ENCODE assay signal across 27 cellular contexts in the genomic region with DNA sequence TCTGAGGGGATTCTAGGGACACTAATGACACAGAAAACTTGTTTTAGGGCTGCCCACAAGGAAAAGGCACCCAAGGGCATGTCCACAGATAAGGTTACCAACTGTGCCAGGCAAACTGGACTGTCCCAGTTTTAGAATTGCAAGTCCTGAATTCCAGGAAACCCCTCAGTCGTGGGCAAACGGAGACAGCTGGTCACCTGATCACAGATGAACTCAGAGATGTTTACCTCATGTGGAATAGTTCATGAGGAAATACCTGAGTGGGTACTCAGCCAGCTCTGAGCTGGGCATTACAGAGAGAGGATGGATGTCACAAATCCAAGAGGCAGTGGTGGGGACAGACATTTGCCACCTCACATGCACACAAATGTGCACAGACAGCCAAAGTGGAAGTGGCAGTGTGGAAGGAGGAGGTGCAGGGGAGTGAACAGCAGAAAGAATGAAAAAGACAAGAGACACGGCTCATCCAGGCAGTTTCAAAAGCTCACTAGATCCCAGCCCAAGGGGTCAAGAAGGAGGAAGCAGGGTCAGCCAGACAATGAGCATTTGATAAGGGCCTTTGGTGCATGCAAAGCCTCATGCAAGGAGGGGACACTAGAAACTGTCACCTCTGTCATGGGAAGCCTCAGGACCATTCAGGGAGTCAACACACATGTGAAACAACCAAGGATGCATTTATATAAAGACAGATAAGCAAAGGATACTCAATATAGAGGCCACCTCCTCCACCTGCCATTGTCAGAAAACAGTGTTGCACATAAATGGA. TPM values are rescaled to one million over a fixed set of nuclear protein-coding genes. Genes with fewer than 3 reads are reported as not detected.
A peak's percentile ranks its signal among the peaks of the same experiment; 100 is the strongest.
DNase-seq lines count a peak whose midpoint lies in the region; ATAC-seq and TF ChIP-seq lines count a peak whose summit lies in the region.
"Had no signal": no experiment of that assay in that cellular context is flagged by ENCODE, and none has a peak within 500 bp of the region (broad histone marks: within the 10 kb centered on the region; RNA-seq: fewer than 3 reads in every experiment).

No MANE protein-coding gene starts in this region.

- H3K27me3 ChIP-seq in body of pancreas, result no peaks in the 10 kb centered on the region
- H3K27me3 ChIP-seq in uterus, result no peaks in the 10 kb centered on the region
- H3K27me3 ChIP-seq: SJCRH30 had no signal

- POLR2A ChIA-PET in HEK293 (lab: Yijun Ruan, JAX), result no interaction called here

- H3K4me3 ChIP-seq in HEK293 (ENCODE audit: low read depth, low read length), result no peak overlapping the region
- H3K4me3 ChIP-seq in body of pancreas, result no peak overlapping the region
- no peak overlapping the region for H3K4me3 ChIP-seq in uterus
- H3K4me3 ChIP-seq: dorsolateral prefrontal cortex, SJCRH30 had no signal

- H3K9me3 ChIP-seq in HEK293 (ENCODE audit: control insufficient read depth, insufficient read depth, low read depth, low read length) (no peaks in the 10 kb centered on the region), T-helper 17 cell (ENCODE audit: control insufficient read depth, low read length, poor library complexity, severe bottlenecking) (no peaks in the 10 kb centered on the region), body of pancreas (no peaks in the 10 kb centered on the region), uterus (no peaks in the 10 kb centered on the region)
- H3K9me3 ChIP-seq: SJCRH30 had no signal

- ATAC-seq in T-helper 17 cell (no peak), body of pancreas (no peak)
- ATAC-seq: HCT116 had no signal

- H3K4me1 ChIP-seq in HEK293 (ENCODE audit: control insufficient read depth, insufficient read depth, low read length) (no peaks in the 10 kb centered on the region), body of pancreas (peaks cover 24% of the 10 kb centered on the region), uterus (peaks cover 0 to 3% of the 10 kb centered on the region in 2 donors)

- no peak for TF ChIP-seq CTCF in 22Rv1 (IDR thresholded peaks at IDR 0.05)
- no peak for TF ChIP-seq CTCF in HEK293 (tag by site-specific recombination; IDR thresholded peaks at IDR 0.05)
- TF ChIP-seq CTCF in body of pancreas (IDR thresholded peaks at IDR 0.05), result no peak
- no peak for TF ChIP-seq CTCF in uterus (IDR thresholded peaks at IDR 0.05)

- H3K27ac Mint-ChIP-seq in T-helper 17 cell, result peak overlapping the region; percentile 45
- H3K27ac Mint-ChIP-seq: activated CD4-positive, alpha-beta T cell treated with anti-CD3 and anti-CD28 coated beads, Interleukin-2, amount 10 ng/mL, durations not matched to agents 7 days and 5 days; activated naive CD4-positive, alpha-beta T cell treated with anti-CD3 and anti-CD28 coated beads, Interleukin-2, amount 10 ng/mL, durations not matched to agents 7 days and 5 days; activated T-helper 1 cell treated with anti-CD3 and anti-CD28 coated beads, Interleukin-12 subunit alpha, Interleukin-12 subunit beta, Interleukin-2, Interleukin-4 antibody, amounts not matched to agents 30 ng/mL and 10 ng/mL and 1 ng/mL, durations not matched to agents 14 hours and 24 hours and 36 hours; CD14-positive monocyte had no signal

- no peak overlapping the region for H3K4me3 Mint-ChIP-seq in T-helper 17 cell
- H3K4me3 Mint-ChIP-seq: activated CD4-positive, alpha-beta T cell treated with anti-CD3 and anti-CD28 coated beads, Interleukin-2, amount 10 ng/mL, durations not matched to agents 7 days and 5 days; activated naive CD4-positive, alpha-beta T cell treated with anti-CD3 and anti-CD28 coated beads, Interleukin-2, amount 10 ng/mL, durations not matched to agents 7 days and 5 days; activated T-helper 1 cell treated with anti-CD3 and anti-CD28 coated beads, Interleukin-12 subunit alpha, Interleukin-12 subunit beta, Interleukin-2, Interleukin-4 antibody, amounts not matched to agents 30 ng/mL and 10 ng/mL and 1 ng/mL, durations not matched to agents 14 hours and 24 hours and 36 hours; central memory CD8-positive, alpha-beta T cell had no signal

- DNase-seq in T-helper 17 cell, result no peak
- peak; percentile 25 for DNase-seq in foreskin melanocyte
- no peak for DNase-seq in cardiac septum (ENCODE audit: low spot score)
- DNase-seq in NCI-H2171 treated with DMSO at 0.1 percent for 48 hours (lab: John Stamatoyannopoulos, UW), result no peak
- no peak for DNase-seq in body of pancreas
- DNase-seq in uterus, result no peak
- DNase-seq: ACHN; activated naive CD4-positive, alpha-beta T cell treated with anti-CD3 and anti-CD28 coated beads, Interleukin-2, amount 10 ng/mL, durations not matched to agents 7 days and 5 days; DMS 273 treated with DMSO at 0.1 percent for 48 hours; left cardiac atrium; NCI-H1436 treated with DMSO at 0.1 percent for 48 hours; NCI-H510A; nucleus accumbens; SJCRH30 had no signal

- CTCF ChIA-PET in HEK293 (lab: Yijun Ruan, JAX), result interaction anchor here (0.5 to 14.1 kb wide), 20 partner anchors 8 to 764 kb away, joined by 3 to 299 read pairs (median 7); partner anchors contain the start of genes HOXB13, PRAC1 and PRAC2

- H3K27ac ChIP-seq in 22Rv1, result peak overlapping the region; percentile 40; the same call in 1 of the 2 replicates
- no peak overlapping the region for H3K27ac ChIP-seq in HEK293 (ENCODE audit: extremely low read depth, low read depth, low read length)
- no peak overlapping the region for H3K27ac ChIP-seq in body of pancreas
- H3K27ac ChIP-seq in uterus, result no peak overlapping the region
- H3K27ac ChIP-seq: dorsolateral prefrontal cortex, HL-60, SJCRH30 had no signal

- peaks cover 3% of the 10 kb centered on the region for H3K36me3 Mint-ChIP-seq in T-helper 17 cell (ENCODE audit: low read depth)
- H3K36me3 Mint-ChIP-seq: activated naive CD4-positive, alpha-beta T cell treated with anti-CD3 and anti-CD28 coated beads, Interleukin-2, amount 10 ng/mL, durations not matched to agents 7 days and 5 days; CD14-positive monocyte had no signal

- H3K27me3 Mint-ChIP-seq in T-helper 17 cell, result peaks cover 89% of the 10 kb centered on the region

- WGBS in body of pancreas, 2 donors, result 20% methylated on average over 3 of the region's 3 CpGs

- intact Hi-C loops in cardiac septum (cut with DNase I) (loop anchor here (5.0 kb wide), 1 partner anchor 120 kb away; no protein-coding TSS in a partner anchor), body of pancreas (cut with DNase I) (no loop called here), uterus (cut with DNase I; ENCODE audit: low total_unique reads) (no loop called here)

- TF ChIP-seq POLR2A in body of pancreas (IDR thresholded peaks at IDR 0.05) (no peak), uterus (IDR thresholded peaks at IDR 0.05) (no peak)

- H3K4me1 Mint-ChIP-seq in T-helper 17 cell, result no peaks in the 10 kb centered on the region

- H3K36me3 ChIP-seq in HEK293 (ENCODE audit: control insufficient read depth in 2 of 2, insufficient read depth in 1 of 2, low read length in 2 of 2), result no peaks in the 10 kb centered on the region
- H3K36me3 ChIP-seq in body of pancreas (replicated peaks in 1 of 2; ENCODE audit: insufficient read depth in 1 of 2, low read depth in 2 of 2), result no peaks in the 10 kb centered on the region
- H3K36me3 ChIP-seq in uterus, result no peaks in the 10 kb centered on the region
- H3K36me3 ChIP-seq: SJCRH30 had no signal

TF ChIP-seq in HEK293, 187 proteins besides CTCF, POLR2A, EP300 and RAD21 (continues in another document):
- TF ChIP-seq PATZ1 (tag by site-specific recombination; IDR thresholded peaks at IDR 0.05) (no peak), PBX3 (CRISPR knock-in tag; IDR thresholded peaks at IDR 0.05) (no peak), ZNF561 (tag by site-specific recombination; IDR thresholded peaks at IDR 0.05; ENCODE audit: borderline replicate concordance) (no peak), ZNF692 (tag by site-specific recombination; IDR thresholded peaks at IDR 0.05) (no peak)

RNA-seq across cellular contexts. Expression of gene TTLL6, which starts 24.8 kb away (rescaled TPM):
- total RNA-seq in T-helper 17 cell, result not detected
- total RNA-seq in cardiac septum, result not detected
- under 1 TPM in 1 of 2 donors, not detected in 1; 0.26 TPM for total RNA-seq in body of pancreas
- total RNA-seq in uterus, result under 1 TPM in 2 of 4 donors, not detected in 2; 0.41 to 0.91 TPM
- total RNA-seq: activated CD4-positive, alpha-beta T cell treated with anti-CD3 and anti-CD28 coated beads, Interleukin-2, amount 10 ng/mL, durations not matched to agents 7 days and 5 days; activated T-helper 1 cell treated with anti-CD3 and anti-CD28 coated beads, Interleukin-12 subunit alpha, Interleukin-12 subunit beta, Interleukin-2, Interleukin-4 antibody, amounts not matched to agents 30 ng/mL and 10 ng/mL and 1 ng/mL, durations not matched to agents 14 hours and 24 hours and 36 hours; endothelial cell of umbilical vein; MCF 10A; skeletal muscle tissue; urinary bladder had no signal

RNA-seq across cellular contexts. Expression of gene CALCOCO2, which starts 38.6 kb away (rescaled TPM):
- total RNA-seq in T-helper 17 cell (100 to 1,000 TPM; 152 to 154 TPM), cardiac septum (163 TPM), body of pancreas (10 to 100 TPM; 62.8 to 69.9 TPM), uterus (100 to 1,000 TPM in 2 of 4 donors, 10 to 100 TPM in 2; 40.9 to 318 (median 118) TPM)
